Comparison of ENCODE assay signal across 9 cellular contexts in the genomic region with DNA sequence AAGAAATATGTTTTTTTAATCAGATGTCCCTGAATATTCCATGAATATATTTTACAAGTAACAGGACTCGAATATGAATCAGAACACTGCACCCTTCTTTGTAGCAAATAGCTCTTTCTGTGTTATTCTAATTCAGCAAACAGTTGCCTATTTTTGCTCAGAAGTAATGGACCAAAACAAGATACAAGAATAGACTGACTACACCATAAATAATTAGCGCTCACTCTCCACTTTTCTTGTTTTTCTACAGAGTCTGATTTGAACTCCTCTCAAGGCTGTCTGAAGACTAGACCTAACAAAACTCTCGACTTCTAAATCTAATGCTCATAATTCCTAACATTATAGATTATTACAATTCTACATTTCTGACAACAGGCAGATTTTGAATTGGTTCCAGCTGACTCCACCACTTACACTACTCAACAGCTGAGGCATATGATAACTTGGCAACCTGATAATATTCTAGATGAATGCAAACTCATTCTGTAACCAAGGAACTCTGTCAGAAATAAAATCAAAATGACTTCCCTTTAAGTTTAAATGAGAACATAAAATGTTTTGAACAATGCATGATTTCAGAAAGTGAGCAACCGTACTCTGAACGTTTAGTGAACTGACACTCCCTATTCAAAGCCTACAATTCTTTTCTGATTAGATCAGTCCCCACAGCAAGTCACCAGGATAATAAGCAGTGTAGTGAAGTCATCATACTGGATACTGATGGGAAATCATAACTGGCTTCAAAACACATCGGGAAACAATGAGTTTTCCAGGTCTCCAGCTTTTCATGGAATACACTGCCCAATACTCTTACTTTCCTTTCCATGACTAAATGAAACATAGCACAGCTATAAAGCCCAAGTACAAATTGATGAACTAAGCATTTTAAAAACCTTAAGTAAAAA.
DNase-seq lines count a peak whose midpoint lies in the region; ATAC-seq and TF ChIP-seq lines count a peak whose summit lies in the region.
"Had no signal": no experiment of that assay in that cellular context is flagged by ENCODE, and none has a peak within 500 bp of the region (broad histone marks: within the 10 kb centered on the region; RNA-seq: fewer than 3 reads in every experiment).

No MANE protein-coding gene starts in this region.

- no peaks in the 10 kb centered on the region for H3K36me3 ChIP-seq in gastrocnemius medialis
- no peaks in the 10 kb centered on the region for H3K36me3 ChIP-seq in CD4-positive, alpha-beta memory T cell (ENCODE audit: insufficient read depth, low read length)

- in situ Hi-C loops in gastrocnemius medialis (cut with MboI; ENCODE audit: low sequenced_read_pairs in 4 of 4) = loop anchor here in 3 of 4 donors (10.0 kb wide), 4 partner anchors 76 to 196 kb away; a partner anchor contains a TSS

- no peaks in the 10 kb centered on the region for H3K9me3 ChIP-seq in gastrocnemius medialis
- H3K9me3 ChIP-seq in CD4-positive, alpha-beta memory T cell (ENCODE audit: control insufficient read depth in 1 of 2, low read length in 2 of 2) = no peaks in the 10 kb centered on the region

- peaks cover 7 to 12% (median 8%) of the 10 kb centered on the region in 4 donors for H3K4me1 Mint-ChIP-seq in CD4-positive, alpha-beta memory T cell

- H3K4me3 ChIP-seq in GM12865 (ENCODE audit: low read depth, low read length) = peak overlapping the region; percentile 89
- H3K4me3 ChIP-seq in gastrocnemius medialis = peak overlapping the region; percentile 33 to 89 (median 61)
- H3K4me3 ChIP-seq in CD4-positive, alpha-beta memory T cell (ENCODE audit: low read length in 2 of 2) = no peak overlapping the region

- peaks cover 0 to 3% (median 0%) of the 10 kb centered on the region in 8 donors for H3K9me3 Mint-ChIP-seq in CD4-positive, alpha-beta memory T cell

- H3K4me1 ChIP-seq in gastrocnemius medialis = peaks cover 51 to 55% of the 10 kb centered on the region in 2 donors
- H3K4me1 ChIP-seq in CD4-positive, alpha-beta memory T cell (ENCODE audit: insufficient read depth, low read length) = peaks cover 7% of the 10 kb centered on the region

- ATAC-seq in gastrocnemius medialis = peak; percentile 52 to 68
- ATAC-seq in HG03571 (IDR thresholded peaks at IDR 0.05; ENCODE audit: unreplicated experiment) = no peak
- no peak for ATAC-seq in GM19452 (IDR thresholded peaks at IDR 0.05; ENCODE audit: unreplicated experiment)

- TF ChIP-seq POLR2A in gastrocnemius medialis (IDR thresholded peaks at IDR 0.05) = peak; percentile 30 to 72

- H3K27ac ChIP-seq in gastrocnemius medialis = peak overlapping the region; percentile 85 to 98 (median 98)
- no peak overlapping the region for H3K27ac ChIP-seq in CD4-positive, alpha-beta memory T cell (ENCODE audit: low read depth, low read length)

- POLR2A ChIA-PET in CD4-positive, alpha-beta memory T cell (lab: Charles Lee; ENCODE audit: partially characterized antibody) = no interaction called here

- H3K27me3 ChIP-seq in gastrocnemius medialis = no peaks in the 10 kb centered on the region
- H3K27me3 ChIP-seq in CD4-positive, alpha-beta memory T cell (ENCODE audit: insufficient read depth, low read length) = peaks cover 10% of the 10 kb centered on the region

- peaks cover 33 to 41% of the 10 kb centered on the region in 2 donors for H3K27me3 Mint-ChIP-seq in CD4-positive, alpha-beta memory T cell

- DNase-seq in GM12865 (ENCODE audit: low read depth) (no peak), RKO (ENCODE audit: low spot score) (peak; percentile 86), fibroblast of peridontal ligament (ENCODE audit: extremely low read depth) (peak; percentile 83), gastrocnemius medialis (no peak), 8988T (no peak)
- DNase-seq in CD4-positive, alpha-beta memory T cell = no peak
- DNase-seq: erythroblast had no signal

- H3K27ac Mint-ChIP-seq in CD4-positive, alpha-beta memory T cell = peak overlapping the region in 1 of 7 donors; percentile 43

- no peak for TF ChIP-seq CTCF in GM12865 (IDR thresholded peaks at IDR 0.05; ENCODE audit: insufficient read depth, low read depth, low read length, missing control alignments)
- no peak for TF ChIP-seq CTCF in gastrocnemius medialis (IDR thresholded peaks at IDR 0.05 in 4 of 5, conservative IDR thresholded peaks at IDR 0.05 in 1 of 5)

- H3K36me3 Mint-ChIP-seq in CD4-positive, alpha-beta memory T cell = no peaks in the 10 kb centered on the region

- CTCF ChIA-PET in CD4-positive, alpha-beta memory T cell (lab: Charles Lee; ENCODE audit: partially characterized antibody) = interaction anchor here (0.9 kb wide), 1 partner anchor 10 kb away, joined by 4 read pairs; no protein-coding TSS in a partner anchor

- no peak overlapping the region for H3K4me3 Mint-ChIP-seq in CD4-positive, alpha-beta memory T cell

- intact Hi-C loops in gastrocnemius medialis (cut with DNase I; ENCODE audit: low total_unique reads) = loop anchor here (5.0 kb wide), 2 partner anchors 148 to 337 kb away; no protein-coding TSS in a partner anchor
- intact Hi-C loops in CD4-positive, alpha-beta memory T cell (cut with micrococcal nuclease) = no loop called here

Comparison
In these comparisons a context has a peak if more than half of its experiments do, and no peak if none do; other contexts are left out.
1. DNase-seq: peak in RKO (single experiment) and fibroblast of peridontal ligament (single experiment); none in GM12865 (single experiment), gastrocnemius medialis (0 of 2), 8988T (single experiment) and CD4-positive, alpha-beta memory T cell (0 of 5).
2. H3K4me3 ChIP-seq: peak in GM12865 (single experiment) and gastrocnemius medialis (4 of 4); none in CD4-positive, alpha-beta memory T cell (0 of 2).
3. ATAC-seq: peak in gastrocnemius medialis (2 of 2); none in HG03571 (single experiment) and GM19452 (single experiment).